12 cellular contexts compared by ENCODE assay signal in the genomic region with DNA sequence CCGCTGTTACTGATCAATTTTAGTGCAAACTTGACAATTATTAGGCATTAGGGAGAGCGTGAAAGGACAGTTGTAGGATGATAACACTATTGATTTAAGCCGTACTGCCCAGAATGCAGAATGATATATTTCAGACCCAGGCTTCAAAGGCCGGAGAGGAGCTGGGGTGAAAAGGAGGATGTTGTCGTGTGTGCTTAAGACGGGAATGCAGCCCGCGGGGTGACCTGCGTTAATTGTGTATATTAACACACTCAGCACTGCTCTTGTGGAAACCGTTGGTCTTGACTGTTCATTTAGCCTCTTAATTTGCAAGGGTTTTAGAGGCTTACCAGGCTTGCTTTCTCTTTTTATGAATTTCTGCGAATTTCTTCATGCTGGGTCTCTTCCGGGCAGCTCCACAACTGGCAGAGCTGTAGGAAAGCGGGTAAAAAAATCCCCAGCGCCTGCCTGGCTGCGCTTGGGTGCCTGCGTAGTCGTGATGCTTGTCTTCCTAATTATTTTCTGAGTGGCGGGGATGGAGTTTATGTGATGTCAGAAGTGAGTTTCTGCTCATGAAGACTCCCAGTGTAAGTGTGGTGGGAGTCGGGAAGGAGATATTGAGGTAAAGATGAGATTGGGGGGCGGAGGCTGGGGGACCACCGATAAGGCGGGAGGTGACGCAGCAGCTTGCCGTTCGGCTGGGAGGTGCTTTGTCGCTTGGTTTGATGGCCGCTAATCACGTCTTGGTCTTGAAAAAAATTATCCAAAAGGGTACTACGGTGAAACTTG.
A peak's percentile ranks its signal among the peaks of the same experiment; 100 is the strongest.
DNase-seq lines count a peak whose midpoint lies in the region; ATAC-seq and TF ChIP-seq lines count a peak whose summit lies in the region.
"Had no signal": no experiment of that assay in that cellular context is flagged by ENCODE, and none has a peak within 500 bp of the region (broad histone marks: within the 10 kb centered on the region; RNA-seq: fewer than 3 reads in every experiment).

No MANE protein-coding gene starts in this region.

- H3K4me1 ChIP-seq in liver (ENCODE audit: control insufficient read depth in 4 of 4, insufficient read depth in 4 of 4, low read length in 3 of 4) = peaks cover 0 to 42% (median 24%) of the 10 kb centered on the region in 4 donors

- peak overlapping the region; percentile 73 for H3K27ac Mint-ChIP-seq in WTC11
- peak overlapping the region; percentile 77 for H3K27ac Mint-ChIP-seq in stimulated activated memory B cell treated with anti-CD40 and anti-IgM and Interleukin-4, amounts not matched to agents 10 μg/mL and 1 μg/mL and 100 μg/mL, for 72 hours
- H3K27ac Mint-ChIP-seq: dendritic cell treated with granulocyte-macrophage colony-stimulating factor and Interleukin-4, amounts not matched to agents 40 ng/mL and 50 ng/mL, for 4 days had no signal

- no peaks in the 10 kb centered on the region; the same call in 1 of the 2 replicates for H3K27me3 Mint-ChIP-seq in WTC11 (ENCODE audit: low read depth)
- peaks cover 52% of the 10 kb centered on the region for H3K27me3 Mint-ChIP-seq in stimulated activated memory B cell treated with anti-CD40 and anti-IgM and Interleukin-4, amounts not matched to agents 10 μg/mL and 1 μg/mL and 100 μg/mL, for 72 hours
- H3K27me3 Mint-ChIP-seq: dendritic cell treated with granulocyte-macrophage colony-stimulating factor and Interleukin-4, amounts not matched to agents 40 ng/mL and 50 ng/mL, for 4 days had no signal

- 89% methylated on average over 29 of the region's 29 CpGs for WGBS in liver

- TF ChIP-seq CTCF in WTC11 (IDR thresholded peaks at IDR 0.05) = no peak
- no peak for TF ChIP-seq CTCF in liver (IDR thresholded peaks at IDR 0.05; ENCODE audit: low read depth, low read length, missing input control)

- no peak overlapping the region; the same call in 1 of the 2 replicates for H3K4me3 Mint-ChIP-seq in WTC11
- H3K4me3 Mint-ChIP-seq in stimulated activated memory B cell treated with anti-CD40 and anti-IgM and Interleukin-4, amounts not matched to agents 10 μg/mL and 1 μg/mL and 100 μg/mL, for 72 hours = peak overlapping the region; percentile 63
- H3K4me3 Mint-ChIP-seq: dendritic cell treated with granulocyte-macrophage colony-stimulating factor and Interleukin-4, amounts not matched to agents 40 ng/mL and 50 ng/mL, for 4 days had no signal

- H3K4me3 ChIP-seq in liver (ENCODE audit: low read depth in 1 of 3, low read length in 3 of 3) = no peak overlapping the region

- H3K27ac ChIP-seq in liver (ENCODE audit: low read depth in 1 of 2, low read length in 2 of 2) = peak overlapping the region; percentile 19 to 43
- H3K27ac ChIP-seq: 22Rv1 had no signal

- no peaks in the 10 kb centered on the region for H3K36me3 ChIP-seq in liver (ENCODE audit: control insufficient read depth in 4 of 4, insufficient read depth in 3 of 4, low read depth in 1 of 4, low read length in 3 of 4)

- no peaks in the 10 kb centered on the region for H3K9me3 ChIP-seq in liver (ENCODE audit: control insufficient read depth in 4 of 4, low read length in 3 of 4)

- no peak overlapping the region for H3K9ac ChIP-seq in liver (ENCODE audit: low read depth in 1 of 2, low read length in 2 of 2)

- H3K36me3 Mint-ChIP-seq in WTC11 = no peaks in the 10 kb centered on the region
- H3K36me3 Mint-ChIP-seq in stimulated activated memory B cell treated with anti-CD40 and anti-IgM and Interleukin-4, amounts not matched to agents 10 μg/mL and 1 μg/mL and 100 μg/mL, for 72 hours = no peaks in the 10 kb centered on the region

- CTCF ChIA-PET in WTC11 (lab: Charles Lee) = interaction anchor here (0.7 kb wide), 1 partner anchor 215 kb away, joined by 3 read pairs; no protein-coding TSS in a partner anchor

- DNase-seq in NCI-H1417 (lab: John Stamatoyannopoulos, UW) (peak in 2 of 3 experiments; percentile 63 to 75), NCI-H1417 treated with DMSO at 0.1 percent for 48 hours (lab: John Stamatoyannopoulos, UW) (no peak), WTC11 (ENCODE audit: low spot score) (no peak), NCI-H345 (lab: John Stamatoyannopoulos, UW) (no peak)
- no peak for DNase-seq in stimulated activated CD4-positive, alpha-beta T cell treated with anti-CD3 and anti-CD28 coated beads, Interleukin-4, amount 100 ng/mL, for 4 hours
- DNase-seq: NCI-H1105, RPMI8226 had no signal

- no peaks in the 10 kb centered on the region for H3K9me3 Mint-ChIP-seq in WTC11
- no peaks in the 10 kb centered on the region for H3K9me3 Mint-ChIP-seq in stimulated activated memory B cell treated with anti-CD40 and anti-IgM and Interleukin-4, amounts not matched to agents 10 μg/mL and 1 μg/mL and 100 μg/mL, for 72 hours
- H3K9me3 Mint-ChIP-seq: dendritic cell treated with granulocyte-macrophage colony-stimulating factor and Interleukin-4, amounts not matched to agents 40 ng/mL and 50 ng/mL, for 4 days had no signal

- POLR2A ChIA-PET in WTC11 (lab: Charles Lee) = no interaction called here

- TF ChIP-seq RAD21 in liver (IDR thresholded peaks at IDR 0.05) = no peak

- ATAC-seq in WTC11 = no peak; the same call in 1 of the 2 replicates
- no peak for ATAC-seq in stimulated activated memory B cell treated with anti-CD40 and anti-IgM and Interleukin-4, amounts not matched to agents 10 μg/mL and 1 μg/mL and 100 μg/mL, for 72 hours
- no peak for ATAC-seq in HG02571 (IDR thresholded peaks at IDR 0.05; ENCODE audit: unreplicated experiment)

- peaks cover 66% of the 10 kb centered on the region for H3K4me1 Mint-ChIP-seq in WTC11
- H3K4me1 Mint-ChIP-seq in stimulated activated memory B cell treated with anti-CD40 and anti-IgM and Interleukin-4, amounts not matched to agents 10 μg/mL and 1 μg/mL and 100 μg/mL, for 72 hours = peaks cover 13% of the 10 kb centered on the region

- no peaks in the 10 kb centered on the region for H3K27me3 ChIP-seq in liver (ENCODE audit: control insufficient read depth in 4 of 4, insufficient read depth in 4 of 4, low read length in 3 of 4)

TF ChIP-seq in WTC11, 78 proteins besides CTCF, POLR2A, EP300 and RAD21:
- no peak for TF ChIP-seq ZNF396 (CRISPR knock-in tag; IDR thresholded peaks at IDR 0.05; ENCODE audit: borderline replicate concordance)
- TF ChIP-seq MYBL2 (CRISPR knock-in tag; IDR thresholded peaks at IDR 0.05) = no peak
TF ChIP-seq in WTC11: peak in this region for 0.

TF ChIP-seq in liver, 16 proteins besides CTCF, POLR2A, EP300 and RAD21:
- TF ChIP-seq SP1 (IDR thresholded peaks at IDR 0.05) = no peak
- TF ChIP-seq NR2F2 (IDR thresholded peaks at IDR 0.05) = no peak
- no peak for TF ChIP-seq FOXA2 (IDR thresholded peaks at IDR 0.05)
- TF ChIP-seq, protein P1, sequence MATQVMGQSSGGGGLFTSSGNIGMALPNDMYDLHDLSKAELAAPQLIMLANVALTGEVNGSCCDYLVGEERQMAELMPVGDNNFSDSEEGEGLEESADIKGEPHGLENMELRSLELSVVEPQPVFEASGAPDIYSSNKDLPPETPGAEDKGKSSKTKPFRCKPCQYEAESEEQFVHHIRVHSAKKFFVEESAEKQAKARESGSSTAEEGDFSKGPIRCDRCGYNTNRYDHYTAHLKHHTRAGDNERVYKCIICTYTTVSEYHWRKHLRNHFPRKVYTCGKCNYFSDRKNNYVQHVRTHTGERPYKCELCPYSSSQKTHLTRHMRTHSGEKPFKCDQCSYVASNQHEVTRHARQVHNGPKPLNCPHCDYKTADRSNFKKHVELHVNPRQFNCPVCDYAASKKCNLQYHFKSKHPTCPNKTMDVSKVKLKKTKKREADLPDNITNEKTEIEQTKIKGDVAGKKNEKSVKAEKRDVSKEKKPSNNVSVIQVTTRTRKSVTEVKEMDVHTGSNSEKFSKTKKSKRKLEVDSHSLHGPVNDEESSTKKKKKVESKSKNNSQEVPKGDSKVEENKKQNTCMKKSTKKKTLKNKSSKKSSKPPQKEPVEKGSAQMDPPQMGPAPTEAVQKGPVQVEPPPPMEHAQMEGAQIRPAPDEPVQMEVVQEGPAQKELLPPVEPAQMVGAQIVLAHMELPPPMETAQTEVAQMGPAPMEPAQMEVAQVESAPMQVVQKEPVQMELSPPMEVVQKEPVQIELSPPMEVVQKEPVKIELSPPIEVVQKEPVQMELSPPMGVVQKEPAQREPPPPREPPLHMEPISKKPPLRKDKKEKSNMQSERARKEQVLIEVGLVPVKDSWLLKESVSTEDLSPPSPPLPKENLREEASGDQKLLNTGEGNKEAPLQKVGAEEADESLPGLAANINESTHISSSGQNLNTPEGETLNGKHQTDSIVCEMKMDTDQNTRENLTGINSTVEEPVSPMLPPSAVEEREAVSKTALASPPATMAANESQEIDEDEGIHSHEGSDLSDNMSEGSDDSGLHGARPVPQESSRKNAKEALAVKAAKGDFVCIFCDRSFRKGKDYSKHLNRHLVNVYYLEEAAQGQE (IDR thresholded peaks at IDR 0.05) = no peak
TF ChIP-seq in liver: peak in this region for 0.

Comparison
In these comparisons a context has a peak if more than half of its experiments do, and no peak if none do; other contexts are left out.
1. DNase-seq: peak in NCI-H1417 (2 of 3); none in NCI-H1417 treated with DMSO at 0.1 percent for 48 hours (single experiment), WTC11 (single experiment), NCI-H345 (single experiment) and stimulated activated CD4-positive, alpha-beta T cell treated with anti-CD3 and anti-CD28 coated beads, Interleukin-4, amount 100 ng/mL, for 4 hours (0 of 2).